ENCODE assay signal across 8 cellular contexts in the genomic region with DNA sequence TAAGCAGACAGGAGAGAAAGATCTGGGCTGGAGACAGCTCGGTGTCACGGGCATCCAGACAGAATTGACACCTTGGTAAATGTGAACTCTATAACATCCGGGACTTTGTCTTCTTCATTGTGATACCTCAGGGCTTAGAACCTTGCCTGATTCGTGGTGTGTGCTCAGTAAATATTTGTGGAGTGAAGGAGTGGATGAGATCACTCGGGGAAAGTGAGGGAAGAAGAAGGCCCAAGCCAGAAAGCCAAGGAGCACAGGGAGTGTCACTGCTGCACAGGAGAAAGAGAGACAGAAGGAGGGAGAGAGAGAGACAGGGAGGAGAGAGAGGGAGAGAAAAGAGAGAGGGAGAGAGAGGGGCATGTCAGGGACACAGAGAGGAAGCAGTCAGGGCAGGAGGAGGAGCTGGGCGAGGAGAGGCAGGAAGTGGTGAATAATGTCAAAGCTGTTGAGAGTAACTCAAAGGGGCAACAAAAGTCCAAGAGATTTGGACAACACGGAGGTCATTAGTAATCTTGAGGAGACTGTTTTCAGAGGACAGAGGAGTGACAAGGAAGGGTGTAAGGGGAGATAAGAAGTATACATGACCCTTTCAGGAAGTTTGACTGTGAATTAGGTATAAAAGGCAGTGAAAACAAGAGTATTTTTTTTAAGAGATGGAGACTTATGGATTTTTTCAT.
DNase-seq lines count a peak whose midpoint lies in the region; FAIRE-seq and TF ChIP-seq lines count a peak whose summit lies in the region.

No MANE protein-coding gene starts in this region.

- no peak overlapping the region for H3K9ac ChIP-seq in fibroblast of lung (ENCODE audit: insufficient read depth, low read length)

- peaks cover 7% of the 10 kb centered on the region for H3K9me3 Mint-ChIP-seq in MCF 10A (ENCODE audit: unreplicated experiment)

- no TSS peak for BruUV-seq in MCF 10A (replicated peaks; lab: Mats Ljungman, UMichigan)

- H3K4me3 ChIP-seq in breast epithelium (no peak overlapping the region), Peyer's patch (no peak overlapping the region), fibroblast of lung (replicated peaks in 1 of 4; ENCODE audit: control extremely low read depth in 1 of 4, insufficient read depth in 1 of 4, low read depth in 3 of 4, low read length in 4 of 4) (no peak overlapping the region)

- intact Hi-C loops in breast epithelium (cut with DNase I; ENCODE audit: low total_unique reads) (no loop called here), MCF 10A (cut with micrococcal nuclease) (no loop called here)

- in situ Hi-C loops in G401 (cut with HindIII; ENCODE audit: low sequenced_read_pairs), result no loop called here
- in situ Hi-C loops in ACHN (cut with HindIII; ENCODE audit: low pct_ligation_motif_present, low pct_unique_long_range_greater_than_20kb, low sequenced_read_pairs), result no loop called here

- H3K36me3 Mint-ChIP-seq in MCF 10A (ENCODE audit: insufficient read depth, unreplicated experiment), result no peaks in the 10 kb centered on the region

- H3K9me3 ChIP-seq in breast epithelium (no peaks in the 10 kb centered on the region), Peyer's patch (no peaks in the 10 kb centered on the region), fibroblast of lung (ENCODE audit: control insufficient read depth, insufficient read depth, low read depth, low read length) (no peaks in the 10 kb centered on the region)

- H2AFZ ChIP-seq in fibroblast of lung (ENCODE audit: low read length), result peak overlapping the region; percentile 88

- H3K4me3 Mint-ChIP-seq in MCF 10A (ENCODE audit: unreplicated experiment), result no peak overlapping the region

- no peaks in the 10 kb centered on the region for H3K27me3 ChIP-seq in breast epithelium
- H3K27me3 ChIP-seq in Peyer's patch, result no peaks in the 10 kb centered on the region
- H3K27me3 ChIP-seq in fibroblast of lung (ENCODE audit: control insufficient read depth, insufficient read depth, low read length), result no peaks in the 10 kb centered on the region

- no peak overlapping the region for H3K27ac Mint-ChIP-seq in MCF 10A (ENCODE audit: low read depth, unreplicated experiment)

- H3K27ac ChIP-seq in breast epithelium, result peak overlapping the region; percentile 54 to 74
- peak overlapping the region in 2 of 4 donors; percentile 56 to 73 for H3K27ac ChIP-seq in Peyer's patch
- peak overlapping the region; percentile 41 for H3K27ac ChIP-seq in fibroblast of lung (ENCODE audit: insufficient read depth, low read length)

- no peaks in the 10 kb centered on the region for H3K27me3 Mint-ChIP-seq in MCF 10A (ENCODE audit: insufficient read depth, unreplicated experiment)

- no peaks in the 10 kb centered on the region for H4K20me1 ChIP-seq in fibroblast of lung (ENCODE audit: control insufficient read depth, extremely low read depth, insufficient read depth, low read length)

- TF ChIP-seq CTCF in breast epithelium (IDR thresholded peaks at IDR 0.05) (no peak), MCF 10A (IDR thresholded peaks at IDR 0.05; ENCODE audit: unreplicated experiment) (no peak), Peyer's patch (IDR thresholded peaks at IDR 0.05) (no peak), fibroblast of lung (conservative IDR thresholded peaks at IDR 0.05 in 1 of 2, IDR thresholded peaks at IDR 0.05 in 1 of 2; ENCODE audit: low read depth in 1 of 2, low read length in 2 of 2) (no peak)

- TF ChIP-seq POLR2A in breast epithelium (IDR thresholded peaks at IDR 0.05) (no peak), Peyer's patch (IDR thresholded peaks at IDR 0.05) (no peak)

- CTCF ChIA-PET in MCF 10A (lab: Yijun Ruan, JAX), result interaction anchor here (0.7 kb wide), 1 partner anchor 139 kb away, joined by 4 read pairs; no protein-coding TSS in a partner anchor

- H3K4me2 ChIP-seq in fibroblast of lung (ENCODE audit: extremely low read depth, insufficient read depth, low read length), result no peak overlapping the region

- no peak for FAIRE-seq in urothelium cell line (lab: Jason Lieb, UNC)

- H3K36me3 ChIP-seq in breast epithelium, result no peaks in the 10 kb centered on the region
- H3K36me3 ChIP-seq in Peyer's patch, result no peaks in the 10 kb centered on the region
- no peaks in the 10 kb centered on the region for H3K36me3 ChIP-seq in fibroblast of lung (ENCODE audit: control insufficient read depth, insufficient read depth, low read length)

- H3K4me1 Mint-ChIP-seq in MCF 10A (ENCODE audit: insufficient read depth, unreplicated experiment), result peaks cover 6% of the 10 kb centered on the region

- H3K4me1 ChIP-seq in breast epithelium, result no peaks in the 10 kb centered on the region
- H3K4me1 ChIP-seq in Peyer's patch, result peaks cover 0 to 28% (median 2%) of the 10 kb centered on the region in 4 donors
- peaks cover 14% of the 10 kb centered on the region for H3K4me1 ChIP-seq in fibroblast of lung (ENCODE audit: control insufficient read depth, extremely low read depth, insufficient read depth, low read length)

- DNase-seq in breast epithelium (ENCODE audit: low spot score in 2 of 2) (no peak), MCF 10A (ENCODE audit: unreplicated experiment) (no peak), Peyer's patch (peak in 2 of 3 donors; percentile 25 to 55), fibroblast of lung (ENCODE audit: low read depth in 2 of 2) (no peak), urothelium cell line (ENCODE audit: low spot score) (peak; percentile 52), foreskin melanocyte (no peak), G401 (ENCODE audit: low spot score) (no peak), ACHN (no peak)

- POLR2A ChIA-PET in MCF 10A (lab: Yijun Ruan, JAX), result no interaction called here

- no peaks in the 10 kb centered on the region for H3K79me2 ChIP-seq in fibroblast of lung (ENCODE audit: control insufficient read depth, insufficient read depth, low read length)

Comparison
In these comparisons a context has a peak if more than half of its experiments do, and no peak if none do; other contexts are left out.
1. DNase-seq: peak in Peyer's patch (2 of 3) and urothelium cell line (single experiment); none in breast epithelium (0 of 2), MCF 10A (single experiment), fibroblast of lung (0 of 2), foreskin melanocyte (single experiment), G401 (single experiment) and ACHN (single experiment).